ENCODE assay signal across 1 cellular context in the genomic region with DNA sequence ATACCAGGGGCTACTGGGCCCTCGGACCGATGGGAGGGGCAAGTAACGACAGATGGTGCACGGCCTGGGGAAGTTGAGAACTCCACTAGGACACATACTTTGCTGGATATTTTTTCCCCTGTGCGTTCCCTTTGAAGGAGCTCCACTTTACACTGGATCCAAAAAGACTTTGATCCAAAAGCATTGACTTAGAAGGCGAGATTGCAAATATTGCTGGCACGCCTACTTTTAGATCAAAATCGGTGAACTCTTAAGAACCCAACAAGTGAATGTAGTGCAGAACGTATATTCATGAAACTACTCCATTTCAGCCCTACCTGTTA.
TF ChIP-seq lines count a peak whose summit lies in the region.

No MANE protein-coding gene starts in this region.

TF ChIP-seq in GM12878, 131 proteins besides CTCF, POLR2A, EP300 and RAD21 (continued from another document):
- TF ChIP-seq NKRF (conservative IDR thresholded peaks at IDR 0.05) (no peak), DPF2 (IDR thresholded peaks at IDR 0.05) (no peak), REST (IDR thresholded peaks at IDR 0.05; ENCODE audit: low read depth, low read length) (no peak), SIN3A (IDR thresholded peaks at IDR 0.05; ENCODE audit: low read depth, low read length) (no peak), CREB1 (IDR thresholded peaks at IDR 0.05; ENCODE audit: low read depth) (no peak), BHLHE40 (IDR thresholded peaks at IDR 0.05; ENCODE audit: borderline replicate concordance in 1 of 2, low read depth in 2 of 2, low read length in 1 of 2) (no peak)
